Comparison of ENCODE assay signal across 12 cellular contexts in genomic region chr1:209733409-209734192, GRCh38. TPM values are rescaled to one million over a fixed set of nuclear protein-coding genes. Genes with fewer than 3 reads are reported as not detected.
DNase-seq lines count a peak whose midpoint lies in the region; ATAC-seq, FAIRE-seq and TF ChIP-seq lines count a peak whose summit lies in the region.
"Had no signal": no experiment of that assay in that cellular context is flagged by ENCODE, and none has a peak within 500 bp of the region (broad histone marks: within the 10 kb centered on the region; RNA-seq: fewer than 3 reads in every experiment).

No MANE protein-coding gene starts in this region.

- CTCF ChIA-PET in HepG2 (lab: Yijun Ruan, JAX; ENCODE audit: low intra/inter-chr PET ratio, low total read pairs) = no interaction called here

- H3K4me1 ChIP-seq in HepG2 (ENCODE audit: insufficient read depth, low read length) = no peaks in the 10 kb centered on the region
- H3K4me1 ChIP-seq: Caco-2 had no signal

- H3K27me3 ChIP-seq in HepG2 (ENCODE audit: control insufficient read depth in 1 of 2, insufficient read depth in 2 of 2, low read length in 2 of 2) = no peaks in the 10 kb centered on the region; a peak in 1 of 5 replicates

- H4K20me1 ChIP-seq in HepG2 (ENCODE audit: insufficient read depth, low read length) = no peaks in the 10 kb centered on the region

- H2AFZ ChIP-seq in HepG2 (ENCODE audit: low read length) = no peak overlapping the region

- no peak overlapping the region for H3K27ac ChIP-seq in HepG2 (ENCODE audit: extremely low read length, insufficient read depth, low read length)

- no peak for ATAC-seq in HepG2
- no peak for ATAC-seq in HG02610 (IDR thresholded peaks at IDR 0.05; ENCODE audit: unreplicated experiment)

- no peak overlapping the region for H3K4me2 ChIP-seq in HepG2 (ENCODE audit: low read depth, low read length)

- H3K9me3 ChIP-seq in HepG2 (ENCODE audit: low read length) = no peaks in the 10 kb centered on the region
- H3K9me3 ChIP-seq: Caco-2 had no signal

- WGBS in HepG2 (ENCODE audit: low lambda C conversion rate) = 11% methylated on average over 3 of the region's 3 CpGs

- TF ChIP-seq CTCF in HepG2 (CRISPR knock-in tag; IDR thresholded peaks at IDR 0.05) = no peak
- no peak for TF ChIP-seq CTCF in nephron progenitor cell (IDR thresholded peaks at IDR 0.05)

- H3K4me3 Mint-ChIP-seq in nephron progenitor cell = no peak overlapping the region
- H3K4me3 Mint-ChIP-seq: T-helper 2 cell treated with Interferon-gamma antibody and Interleukin-4, amounts not matched to agents 5 μg/mL and 100 μg/mL, for 36 hours had no signal

- no peaks in the 10 kb centered on the region for H3K36me3 Mint-ChIP-seq in nephron progenitor cell (ENCODE audit: low read depth)

- POLR2A ChIA-PET in HepG2 (lab: Yijun Ruan, JAX) = no interaction called here

- TF ChIP-seq EP300 in HepG2 (IDR thresholded peaks at IDR 0.05; ENCODE audit: low read depth in 2 of 2, low read length in 2 of 2) (no peak), HepG2 (CRISPR knock-in tag; IDR thresholded peaks at IDR 0.05; ENCODE audit: borderline replicate concordance) (no peak)

- TF ChIP-seq POLR2A in HepG2 (IDR thresholded peaks at IDR 0.05; ENCODE audit: insufficient read depth in 1 of 2, low read depth in 2 of 2, low read length in 2 of 2) = no peak

- no peak overlapping the region for H3K27ac Mint-ChIP-seq in nephron progenitor cell
- H3K27ac Mint-ChIP-seq: T-helper 2 cell treated with Interferon-gamma antibody and Interleukin-4, amounts not matched to agents 5 μg/mL and 100 μg/mL, for 36 hours had no signal

- in situ Hi-C loops in HepG2 (cut with HindIII; ENCODE audit: extremely low pct_ligation_motif_present, low pct_unique_long_range_greater_than_20kb) = no loop called here

- DNase-seq in ELR (ENCODE audit: low read depth) (peak; percentile 58), SKM-1 (lab: John Stamatoyannopoulos, UW; ENCODE audit: unreplicated experiment) (peak; percentile 23), HepG2 (ENCODE audit: low spot score) (no peak), nephron progenitor cell (no peak), HT-29 (ENCODE audit: low spot score) (no peak)
- DNase-seq: Caco-2; Kasumi-1; NCI-H69; stimulated activated CD4-positive, alpha-beta T cell treated with anti-CD3 and anti-CD28 coated beads, Interleukin-4, amount 100 ng/mL, for 4 hours had no signal

- TF ChIP-seq RAD21 in HepG2 (CRISPR knock-in tag; IDR thresholded peaks at IDR 0.05) = no peak

- BruUV-seq in HepG2 (replicated peaks; lab: Mats Ljungman, UMichigan) = no TSS peak

- H3K79me2 ChIP-seq in HepG2 (ENCODE audit: insufficient read depth, low read length) = no peaks in the 10 kb centered on the region

- H3K9ac ChIP-seq in HepG2 (ENCODE audit: insufficient read depth, low read depth, low read length) = no peak overlapping the region

- H3K4me1 Mint-ChIP-seq in nephron progenitor cell = no peaks in the 10 kb centered on the region

- no peaks in the 10 kb centered on the region for H3K36me3 ChIP-seq in HepG2 (replicated peaks in 1 of 2; ENCODE audit: control insufficient read depth in 1 of 2, insufficient read depth in 2 of 2, low read length in 2 of 2)

- H3K9me3 Mint-ChIP-seq in nephron progenitor cell = no peaks in the 10 kb centered on the region
- H3K9me3 Mint-ChIP-seq: T-helper 2 cell treated with Interferon-gamma antibody and Interleukin-4, amounts not matched to agents 5 μg/mL and 100 μg/mL, for 36 hours had no signal

- intact Hi-C loops in HepG2 (cut with micrococcal nuclease; ENCODE audit: unreplicated experiment) = no loop called here

- no peak overlapping the region for H3K4me3 ChIP-seq in HepG2 (replicated peaks in 1 of 3; ENCODE audit: insufficient read depth in 1 of 3, low read depth in 2 of 3, low read length in 3 of 3)

- peaks cover 20% of the 10 kb centered on the region for H3K27me3 Mint-ChIP-seq in nephron progenitor cell (ENCODE audit: low read depth, poor library complexity)

- no peak for FAIRE-seq in HepG2 (lab: Jason Lieb, UNC)
- FAIRE-seq: GM18507 had no signal

RNA-seq across cellular contexts. Expression of gene TRAF3IP3, which starts 22.3 kb away (rescaled TPM):
- not detected in 2 replicates for total RNA-seq in HepG2 (2016; rRNA removed; fragmentation: Illumina TruSeq; extraction: Trizol)
- total RNA-seq in HepG2 (2016; cell fraction: cytosol; rRNA removed; fragmentation: Illumina TruSeq; extraction: Trizol; ENCODE audit: low read depth) = not detected in 2 replicates
- not detected in 2 replicates for total RNA-seq in HepG2 (2016; cell fraction: insoluble cytoplasmic fraction; rRNA removed; fragmentation: Illumina TruSeq; extraction: Trizol)
- not detected in 2 replicates for total RNA-seq in HepG2 (2016; cell fraction: membrane; rRNA removed; fragmentation: Illumina TruSeq; extraction: Trizol)
- total RNA-seq in HepG2 (2016; cell fraction: nucleus; rRNA removed; fragmentation: Illumina TruSeq; extraction: Trizol) = not detected in 2 replicates
- polyA plus RNA-seq in HepG2 (2011; rRNA removed) = not detected in 2 replicates
- not detected in 2 replicates for polyA plus RNA-seq in HepG2 (2011; cell fraction: cytosol; rRNA removed)
- 0.12 TPM in 1 of 2 replicates, not detected in the other for polyA plus RNA-seq in HepG2 (2011; cell fraction: nucleus; rRNA removed)
- polyA plus RNA-seq in HepG2 (2012) = 0.07 TPM in 1 of 2 replicates, not detected in the other
- polyA plus RNA-seq in HepG2 (2016; cell fraction: cytosol; fragmentation: Illumina TruSeq; extraction: Trizol; ENCODE audit: low read depth) = not detected in 2 replicates
- not detected in 2 replicates for polyA plus RNA-seq in HepG2 (2016; cell fraction: insoluble cytoplasmic fraction; fragmentation: Illumina TruSeq; extraction: Trizol; ENCODE audit: low read depth)
- not detected in 2 replicates for polyA plus RNA-seq in HepG2 (2016; cell fraction: membrane; fragmentation: Illumina TruSeq; extraction: Trizol; ENCODE audit: low read depth)
- not detected in 2 replicates for polyA plus RNA-seq in HepG2 (2016; cell fraction: nucleus; fragmentation: Illumina TruSeq; extraction: Trizol; ENCODE audit: insufficient read depth, low read depth)
- polyA minus RNA-seq in HepG2 (2011; rRNA and poly(A)+ RNA removed; ENCODE audit: low replicate concordance) = not detected in 2 replicates
- not detected in 2 replicates for polyA minus RNA-seq in HepG2 (2011; cell fraction: cytosol; rRNA and poly(A)+ RNA removed)
- polyA minus RNA-seq in HepG2 (2011; cell fraction: nucleus; rRNA and poly(A)+ RNA removed) = not detected in 2 replicates
- total RNA-seq in HT-29 (2014; rRNA removed; shearing (Covaris generic)) = not detected in 2 replicates
- total RNA-seq: Caco-2 had no signal

RNA-seq across cellular contexts. Expression of gene HSD11B1, which starts 29.0 kb away (rescaled TPM):
- total RNA-seq in HepG2 (2016; rRNA removed; fragmentation: Illumina TruSeq; extraction: Trizol) = not detected in 2 replicates
- not detected in 2 replicates for total RNA-seq in HepG2 (2016; cell fraction: cytosol; rRNA removed; fragmentation: Illumina TruSeq; extraction: Trizol; ENCODE audit: low read depth)
- not detected in 2 replicates for total RNA-seq in HepG2 (2016; cell fraction: insoluble cytoplasmic fraction; rRNA removed; fragmentation: Illumina TruSeq; extraction: Trizol)
- total RNA-seq in HepG2 (2016; cell fraction: membrane; rRNA removed; fragmentation: Illumina TruSeq; extraction: Trizol) = not detected in 2 replicates
- not detected in 2 replicates for total RNA-seq in HepG2 (2016; cell fraction: nucleus; rRNA removed; fragmentation: Illumina TruSeq; extraction: Trizol)
- polyA plus RNA-seq in HepG2 (2011; rRNA removed) = not detected in 2 replicates
- polyA plus RNA-seq in HepG2 (2011; cell fraction: cytosol; rRNA removed) = not detected in 2 replicates
- not detected in 2 replicates for polyA plus RNA-seq in HepG2 (2011; cell fraction: nucleus; rRNA removed)
- polyA plus RNA-seq in HepG2 (2012) = not detected in 2 replicates
- polyA plus RNA-seq in HepG2 (2016; cell fraction: cytosol; fragmentation: Illumina TruSeq; extraction: Trizol; ENCODE audit: low read depth) = not detected in 2 replicates
- not detected in 2 replicates for polyA plus RNA-seq in HepG2 (2016; cell fraction: insoluble cytoplasmic fraction; fragmentation: Illumina TruSeq; extraction: Trizol; ENCODE audit: low read depth)
- not detected in 2 replicates for polyA plus RNA-seq in HepG2 (2016; cell fraction: membrane; fragmentation: Illumina TruSeq; extraction: Trizol; ENCODE audit: low read depth)
- polyA plus RNA-seq in HepG2 (2016; cell fraction: nucleus; fragmentation: Illumina TruSeq; extraction: Trizol; ENCODE audit: insufficient read depth, low read depth) = not detected in 2 replicates
- not detected in 2 replicates for polyA minus RNA-seq in HepG2 (2011; rRNA and poly(A)+ RNA removed; ENCODE audit: low replicate concordance)
- not detected in 2 replicates for polyA minus RNA-seq in HepG2 (2011; cell fraction: cytosol; rRNA and poly(A)+ RNA removed)
- polyA minus RNA-seq in HepG2 (2011; cell fraction: nucleus; rRNA and poly(A)+ RNA removed) = not detected in 2 replicates
- total RNA-seq in HT-29 (2014; rRNA removed; shearing (Covaris generic)) = not detected in 2 replicates
- total RNA-seq: Caco-2 had no signal

RNA-seq across cellular contexts. Expression of gene C1orf74, which starts 50.8 kb away (rescaled TPM):
- total RNA-seq in HepG2 (2016; rRNA removed; fragmentation: Illumina TruSeq; extraction: Trizol) = 0.71 and 0.98 TPM in 2 replicates
- 0.26 and 0.30 TPM in 2 replicates for total RNA-seq in HepG2 (2016; cell fraction: cytosol; rRNA removed; fragmentation: Illumina TruSeq; extraction: Trizol; ENCODE audit: low read depth)
- total RNA-seq in HepG2 (2016; cell fraction: insoluble cytoplasmic fraction; rRNA removed; fragmentation: Illumina TruSeq; extraction: Trizol) = 1.0 and 1.1 TPM in 2 replicates
- 0.38 and 0.71 TPM in 2 replicates for total RNA-seq in HepG2 (2016; cell fraction: membrane; rRNA removed; fragmentation: Illumina TruSeq; extraction: Trizol)
- 0.72 and 0.81 TPM in 2 replicates for total RNA-seq in HepG2 (2016; cell fraction: nucleus; rRNA removed; fragmentation: Illumina TruSeq; extraction: Trizol)
- 0.33 and 0.40 TPM in 2 replicates for polyA plus RNA-seq in HepG2 (2011; rRNA removed)
- 0.27 and 0.40 TPM in 2 replicates for polyA plus RNA-seq in HepG2 (2011; cell fraction: cytosol; rRNA removed)
- polyA plus RNA-seq in HepG2 (2011; cell fraction: nucleus; rRNA removed) = 0.27 and 0.28 TPM in 2 replicates
- 0.37 and 0.51 TPM in 2 replicates for polyA plus RNA-seq in HepG2 (2012)
- polyA plus RNA-seq in HepG2 (2016; cell fraction: cytosol; fragmentation: Illumina TruSeq; extraction: Trizol; ENCODE audit: low read depth) = 0.05 and 0.06 TPM in 2 replicates
- 0.51 and 0.69 TPM in 2 replicates for polyA plus RNA-seq in HepG2 (2016; cell fraction: insoluble cytoplasmic fraction; fragmentation: Illumina TruSeq; extraction: Trizol; ENCODE audit: low read depth)
- 0.10 and 0.13 TPM in 2 replicates for polyA plus RNA-seq in HepG2 (2016; cell fraction: membrane; fragmentation: Illumina TruSeq; extraction: Trizol; ENCODE audit: low read depth)
- 0.37 and 0.45 TPM in 2 replicates for polyA plus RNA-seq in HepG2 (2016; cell fraction: nucleus; fragmentation: Illumina TruSeq; extraction: Trizol; ENCODE audit: insufficient read depth, low read depth)
- polyA minus RNA-seq in HepG2 (2011; rRNA and poly(A)+ RNA removed; ENCODE audit: low replicate concordance) = 0.56 and 3.8 TPM in 2 replicates
- 0.40 and 0.62 TPM in 2 replicates for polyA minus RNA-seq in HepG2 (2011; cell fraction: cytosol; rRNA and poly(A)+ RNA removed)
- polyA minus RNA-seq in HepG2 (2011; cell fraction: nucleus; rRNA and poly(A)+ RNA removed) = 1.4 and 1.6 TPM in 2 replicates
- total RNA-seq in HT-29 (2014; rRNA removed; shearing (Covaris generic)) = 1.8 and 2.6 TPM in 2 replicates

RNA-seq across cellular contexts. Expression of gene G0S2, which starts 58.4 kb away (rescaled TPM):
- not detected in 2 replicates for total RNA-seq in HepG2 (2016; rRNA removed; fragmentation: Illumina TruSeq; extraction: Trizol)
- not detected in 2 replicates for total RNA-seq in HepG2 (2016; cell fraction: cytosol; rRNA removed; fragmentation: Illumina TruSeq; extraction: Trizol; ENCODE audit: low read depth)
- not detected in 2 replicates for total RNA-seq in HepG2 (2016; cell fraction: insoluble cytoplasmic fraction; rRNA removed; fragmentation: Illumina TruSeq; extraction: Trizol)
- total RNA-seq in HepG2 (2016; cell fraction: membrane; rRNA removed; fragmentation: Illumina TruSeq; extraction: Trizol) = not detected in 2 replicates
- total RNA-seq in HepG2 (2016; cell fraction: nucleus; rRNA removed; fragmentation: Illumina TruSeq; extraction: Trizol) = not detected in 2 replicates
- not detected in 2 replicates for polyA plus RNA-seq in HepG2 (2011; rRNA removed)
- polyA plus RNA-seq in HepG2 (2011; cell fraction: cytosol; rRNA removed) = 0.08 and 0.28 TPM in 2 replicates
- polyA plus RNA-seq in HepG2 (2011; cell fraction: nucleus; rRNA removed) = not detected in 2 replicates
- 0.23 TPM in 1 of 2 replicates, not detected in the other for polyA plus RNA-seq in HepG2 (2012)
- polyA plus RNA-seq in HepG2 (2016; cell fraction: cytosol; fragmentation: Illumina TruSeq; extraction: Trizol; ENCODE audit: low read depth) = not detected in 2 replicates
- not detected in 2 replicates for polyA plus RNA-seq in HepG2 (2016; cell fraction: insoluble cytoplasmic fraction; fragmentation: Illumina TruSeq; extraction: Trizol; ENCODE audit: low read depth)
- polyA plus RNA-seq in HepG2 (2016; cell fraction: membrane; fragmentation: Illumina TruSeq; extraction: Trizol; ENCODE audit: low read depth) = not detected in 2 replicates
- polyA plus RNA-seq in HepG2 (2016; cell fraction: nucleus; fragmentation: Illumina TruSeq; extraction: Trizol; ENCODE audit: insufficient read depth, low read depth) = not detected in 2 replicates
- polyA minus RNA-seq in HepG2 (2011; rRNA and poly(A)+ RNA removed; ENCODE audit: low replicate concordance) = not detected in 2 replicates
- not detected in 2 replicates for polyA minus RNA-seq in HepG2 (2011; cell fraction: cytosol; rRNA and poly(A)+ RNA removed)
- not detected in 2 replicates for polyA minus RNA-seq in HepG2 (2011; cell fraction: nucleus; rRNA and poly(A)+ RNA removed)
- 3.2 TPM in 2 replicates for total RNA-seq in HT-29 (2014; rRNA removed; shearing (Covaris generic))

Comparison
In these comparisons a context has a peak if more than half of its experiments do, and no peak if none do; other contexts are left out.
1. DNase-seq: peak in ELR (single experiment) and SKM-1 (single experiment); none in HepG2 (single experiment), nephron progenitor cell (single experiment) and HT-29 (single experiment).